19 cellular contexts compared by ENCODE assay signal in genomic region chr1:46558141-46558963, GRCh38. TPM values are rescaled to one million over a fixed set of nuclear protein-coding genes. Genes with fewer than 3 reads are reported as not detected.
DNase-seq lines count a peak whose midpoint lies in the region; ATAC-seq and TF ChIP-seq lines count a peak whose summit lies in the region.
"Had no signal": no experiment of that assay in that cellular context is flagged by ENCODE, and none has a peak within 500 bp of the region (broad histone marks: within the 10 kb centered on the region; RNA-seq: fewer than 3 reads in every experiment).

No MANE protein-coding gene starts in this region.

- peaks cover 53% of the 10 kb centered on the region for H3K36me3 ChIP-seq in upper lobe of right lung
- H3K36me3 ChIP-seq: cardiac muscle cell had no signal

- TF ChIP-seq CTCF in glutamatergic neuron (IDR thresholded peaks at IDR 0.05; ENCODE audit: partially characterized antibody, unreplicated experiment) = no peak
- no peak for TF ChIP-seq CTCF in upper lobe of right lung (IDR thresholded peaks at IDR 0.05)

- peak in 1 of 3 donors; percentile 70 for DNase-seq in right cardiac atrium
- DNase-seq in Right ventricle myocardium inferior (ENCODE audit: missing footprints) = no peak
- DNase-seq in NCI-H526 (lab: John Stamatoyannopoulos, UW) = peak; percentile 84 to 93
- peak; percentile 83 for DNase-seq in glutamatergic neuron
- DNase-seq in upper lobe of right lung = peak; percentile 44
- DNase-seq in stimulated activated CD4-positive, alpha-beta T cell treated with anti-CD3 and anti-CD28 coated beads, Interleukin-15, amount 100 ng/mL, for 24 hours = no peak
- no peak for DNase-seq in activated CD4-positive, alpha-beta memory T cell treated with anti-CD3 and anti-CD28 coated beads for 36 hours
- no peak for DNase-seq in NCI-H345 treated with DMSO at 0.1 percent for 48 hours (lab: John Stamatoyannopoulos, UW; ENCODE audit: unreplicated experiment)
- DNase-seq: activated CD4-positive, alpha-beta T cell treated with anti-CD3 and anti-CD28 coated beads for 1 hour; activated CD8-positive, alpha-beta memory T cell treated with anti-CD3 and anti-CD28 coated beads, Interleukin-2, amount 50 U/mL, for 4 hours; COR-L47; foreskin keratinocyte; KG1; naive B cell; NCI-H2029; Right ventricle myocardium superior had no signal

- POLR2A ChIA-PET in activated CD4-positive, alpha-beta memory T cell treated with anti-CD3 and anti-CD28 coated beads for 36 hours (lab: Charles Lee) = no interaction called here

- ATAC-seq in right cardiac atrium (peak; percentile 53 to 54), Right ventricle myocardium inferior (no peak), upper lobe of right lung (no peak)
- ATAC-seq: foreskin keratinocyte had no signal

- peak overlapping the region; percentile 91 for H3K27ac Mint-ChIP-seq in glutamatergic neuron (ENCODE audit: unreplicated experiment)
- no peak overlapping the region for H3K27ac Mint-ChIP-seq in activated CD4-positive, alpha-beta memory T cell treated with anti-CD3 and anti-CD28 coated beads for 36 hours

- no peak overlapping the region for H3K27ac ChIP-seq in right cardiac atrium (ENCODE audit: low read length)
- H3K27ac ChIP-seq in upper lobe of right lung = no peak overlapping the region
- H3K27ac ChIP-seq: cardiac muscle cell, foreskin keratinocyte had no signal

- peaks cover 10% of the 10 kb centered on the region for H3K36me3 Mint-ChIP-seq in glutamatergic neuron (ENCODE audit: unreplicated experiment)
- H3K36me3 Mint-ChIP-seq in activated CD4-positive, alpha-beta memory T cell treated with anti-CD3 and anti-CD28 coated beads for 36 hours = peaks cover 4% of the 10 kb centered on the region

- 62% methylated on average over 20 of the region's 20 CpGs for WGBS in right cardiac atrium

- intact Hi-C loops in right cardiac atrium (cut with DNase I) (loop anchor here in 1 of 4 donors (10.0 kb wide), 1 partner anchor 156 kb away; the partner anchor contains the start of gene EFCAB14), Right ventricle myocardium inferior (cut with DNase I) (no loop called here), upper lobe of right lung (cut with DNase I) (no loop called here)
- intact Hi-C loops in activated CD4-positive, alpha-beta memory T cell treated with anti-CD3 and anti-CD28 coated beads for 36 hours (cut with micrococcal nuclease) = no loop called here

- peaks cover 14% of the 10 kb centered on the region for H3K27me3 Mint-ChIP-seq in glutamatergic neuron (ENCODE audit: unreplicated experiment)
- no peaks in the 10 kb centered on the region for H3K27me3 Mint-ChIP-seq in activated CD4-positive, alpha-beta memory T cell treated with anti-CD3 and anti-CD28 coated beads for 36 hours
- H3K27me3 Mint-ChIP-seq: naive B cell had no signal

- peaks cover 6% of the 10 kb centered on the region for H3K9me3 Mint-ChIP-seq in glutamatergic neuron (ENCODE audit: unreplicated experiment)
- no peaks in the 10 kb centered on the region for H3K9me3 Mint-ChIP-seq in activated CD4-positive, alpha-beta memory T cell treated with anti-CD3 and anti-CD28 coated beads for 36 hours
- H3K9me3 Mint-ChIP-seq: naive B cell had no signal

- no peaks in the 10 kb centered on the region for H3K4me1 ChIP-seq in right cardiac atrium (ENCODE audit: control insufficient read depth, insufficient read depth, low read length)
- H3K4me1 ChIP-seq in upper lobe of right lung = no peaks in the 10 kb centered on the region
- H3K4me1 ChIP-seq: foreskin keratinocyte had no signal

- CTCF ChIA-PET in activated CD4-positive, alpha-beta memory T cell treated with anti-CD3 and anti-CD28 coated beads for 36 hours (lab: Charles Lee) = interaction anchor here (0.7 to 1.0 kb wide), 2 partner anchors 9 to 12 kb away, joined by 3 read pairs; no protein-coding TSS in a partner anchor

- H3K9me3 ChIP-seq in right cardiac atrium (ENCODE audit: control insufficient read depth, low read length) = no peaks in the 10 kb centered on the region
- no peaks in the 10 kb centered on the region for H3K9me3 ChIP-seq in upper lobe of right lung

- peaks cover 35% of the 10 kb centered on the region for H3K4me1 Mint-ChIP-seq in glutamatergic neuron (ENCODE audit: low read depth, unreplicated experiment)
- no peaks in the 10 kb centered on the region for H3K4me1 Mint-ChIP-seq in activated CD4-positive, alpha-beta memory T cell treated with anti-CD3 and anti-CD28 coated beads for 36 hours (ENCODE audit: low read depth)
- H3K4me1 Mint-ChIP-seq: naive B cell had no signal

- H3K27me3 ChIP-seq in right cardiac atrium (ENCODE audit: control insufficient read depth, insufficient read depth) (no peaks in the 10 kb centered on the region), upper lobe of right lung (no peaks in the 10 kb centered on the region)
- H3K27me3 ChIP-seq: cardiac muscle cell, foreskin keratinocyte had no signal

- H3K4me3 Mint-ChIP-seq in glutamatergic neuron (ENCODE audit: unreplicated experiment) = peak overlapping the region; percentile 59
- no peak overlapping the region for H3K4me3 Mint-ChIP-seq in activated CD4-positive, alpha-beta memory T cell treated with anti-CD3 and anti-CD28 coated beads for 36 hours
- H3K4me3 Mint-ChIP-seq: naive B cell had no signal

- no peak overlapping the region for H3K4me3 ChIP-seq in right cardiac atrium (ENCODE audit: low read length)
- H3K4me3 ChIP-seq in upper lobe of right lung = no peak overlapping the region
- H3K4me3 ChIP-seq: cardiac muscle cell had no signal

RNA-seq across cellular contexts. Expression of gene KNCN, which starts 6.9 kb away (rescaled TPM):
- total RNA-seq in right cardiac atrium (not detected), Right ventricle myocardium inferior (not detected), glutamatergic neuron (ENCODE audit: unreplicated experiment) (not detected), upper lobe of right lung (not detected)
- polyA plus RNA-seq in right cardiac atrium = not detected
- total RNA-seq in activated CD4-positive, alpha-beta memory T cell treated with anti-CD3 and anti-CD28 coated beads for 36 hours = not detected
- total RNA-seq: cardiac muscle cell, foreskin keratinocyte, lower leg skin, renal cortical epithelial cell, Right ventricle myocardium superior had no signal
- polyA plus RNA-seq: cardiac muscle cell, foreskin keratinocyte had no signal

RNA-seq across cellular contexts. Expression of gene MKNK1, which starts 45.7 kb away (rescaled TPM):
- total RNA-seq in right cardiac atrium (10 to 100 TPM; 40.2 to 46.9 (median 43.4) TPM), Right ventricle myocardium inferior (39.8 TPM), glutamatergic neuron (ENCODE audit: unreplicated experiment) (58.4 TPM), upper lobe of right lung (61.1 TPM)
- 27.8 TPM for polyA plus RNA-seq in right cardiac atrium
- 10 to 100 TPM; 28.2 to 28.5 TPM for total RNA-seq in activated CD4-positive, alpha-beta memory T cell treated with anti-CD3 and anti-CD28 coated beads for 36 hours

RNA-seq across cellular contexts. Expression of gene MOB3C, which starts 58.3 kb away (rescaled TPM):
- total RNA-seq in right cardiac atrium (10 to 100 TPM; 14.1 to 20.9 (median 16.5) TPM), Right ventricle myocardium inferior (13.9 TPM), glutamatergic neuron (ENCODE audit: unreplicated experiment) (1.6 TPM), upper lobe of right lung (24.6 TPM)
- 10.3 TPM for polyA plus RNA-seq in right cardiac atrium
- total RNA-seq in activated CD4-positive, alpha-beta memory T cell treated with anti-CD3 and anti-CD28 coated beads for 36 hours = 1 to 10 TPM; 8.2 to 10.0 TPM

Comparison
In these comparisons a context has a peak if more than half of its experiments do, and no peak if none do; other contexts are left out.
1. ATAC-seq: peak in right cardiac atrium (2 of 2); none in Right ventricle myocardium inferior (single experiment) and upper lobe of right lung (single experiment).
2. DNase-seq: peak in NCI-H526 (2 of 2), glutamatergic neuron (single experiment) and upper lobe of right lung (single experiment); none in Right ventricle myocardium inferior (single experiment), stimulated activated CD4-positive, alpha-beta T cell treated with anti-CD3 and anti-CD28 coated beads, Interleukin-15, amount 100 ng/mL, for 24 hours (single experiment), activated CD4-positive, alpha-beta memory T cell treated with anti-CD3 and anti-CD28 coated beads for 36 hours (single experiment) and NCI-H345 treated with DMSO at 0.1 percent for 48 hours (single experiment).